1 cellular context compared by ENCODE assay signal in genomic region chr1:166838766-166839599, GRCh38.
TF ChIP-seq lines count a peak whose summit lies in the region.

A gene with protein sequence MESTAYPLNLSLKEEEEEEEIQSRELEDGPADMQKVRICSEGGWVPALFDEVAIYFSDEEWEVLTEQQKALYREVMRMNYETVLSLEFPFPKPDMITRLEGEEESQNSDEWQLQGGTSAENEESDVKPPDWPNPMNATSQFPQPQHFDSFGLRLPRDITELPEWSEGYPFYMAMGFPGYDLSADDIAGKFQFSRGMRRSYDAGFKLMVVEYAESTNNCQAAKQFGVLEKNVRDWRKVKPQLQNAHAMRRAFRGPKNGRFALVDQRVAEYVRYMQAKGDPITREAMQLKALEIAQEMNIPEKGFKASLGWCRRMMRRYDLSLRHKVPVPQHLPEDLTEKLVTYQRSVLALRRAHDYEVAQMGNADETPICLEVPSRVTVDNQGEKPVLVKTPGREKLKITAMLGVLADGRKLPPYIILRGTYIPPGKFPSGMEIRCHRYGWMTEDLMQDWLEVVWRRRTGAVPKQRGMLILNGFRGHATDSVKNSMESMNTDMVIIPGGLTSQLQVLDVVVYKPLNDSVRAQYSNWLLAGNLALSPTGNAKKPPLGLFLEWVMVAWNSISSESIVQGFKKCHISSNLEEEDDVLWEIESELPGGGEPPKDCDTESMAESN (plus strand): TSS chr1:166839475. CDS start chr1:166840957, 1,482 bp downstream.

TF ChIP-seq in K562, 482 proteins besides CTCF, POLR2A, EP300 and RAD21 (continued from another document and continues in another):
- peak; percentile 94 for TF ChIP-seq CCNT2 (IDR thresholded peaks at IDR 0.05; ENCODE audit: borderline replicate concordance, extremely low read depth, insufficient read length, low read depth, low read length)
- no peak for TF ChIP-seq IFI16 (CRISPR knock-in tag; IDR thresholded peaks at IDR 0.05)
- no peak for TF ChIP-seq GTF2E2 (tag; IDR thresholded peaks at IDR 0.05)
- TF ChIP-seq ZNF124 (CRISPR knock-in tag; IDR thresholded peaks at IDR 0.05), result no peak
- no peak for TF ChIP-seq ZNF77 (CRISPR knock-in tag; IDR thresholded peaks at IDR 0.05)
- TF ChIP-seq, protein P1, sequence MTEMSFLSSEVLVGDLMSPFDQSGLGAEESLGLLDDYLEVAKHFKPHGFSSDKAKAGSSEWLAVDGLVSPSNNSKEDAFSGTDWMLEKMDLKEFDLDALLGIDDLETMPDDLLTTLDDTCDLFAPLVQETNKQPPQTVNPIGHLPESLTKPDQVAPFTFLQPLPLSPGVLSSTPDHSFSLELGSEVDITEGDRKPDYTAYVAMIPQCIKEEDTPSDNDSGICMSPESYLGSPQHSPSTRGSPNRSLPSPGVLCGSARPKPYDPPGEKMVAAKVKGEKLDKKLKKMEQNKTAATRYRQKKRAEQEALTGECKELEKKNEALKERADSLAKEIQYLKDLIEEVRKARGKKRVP (CRISPR knock-in tag; IDR thresholded peaks at IDR 0.05), result no peak
- no peak for TF ChIP-seq TSC22D4 (tag; IDR thresholded peaks at IDR 0.05)
- no peak for TF ChIP-seq ZNF785 (CRISPR knock-in tag; IDR thresholded peaks at IDR 0.05)
- no peak; the same call in 1 of the 2 replicates for TF ChIP-seq TOE1 (IDR thresholded peaks at IDR 0.05; ENCODE audit: borderline replicate concordance)
- TF ChIP-seq TOE1 (CRISPR knock-in tag; IDR thresholded peaks at IDR 0.05; ENCODE audit: borderline replicate concordance, low read depth), result no peak
- no peak for TF ChIP-seq ZBTB26 (CRISPR knock-in tag; IDR thresholded peaks at IDR 0.05)
- TF ChIP-seq ZBTB43 (CRISPR knock-in tag; IDR thresholded peaks at IDR 0.05), result no peak
- no peak for TF ChIP-seq ZNF324 (CRISPR knock-in tag; IDR thresholded peaks at IDR 0.05)
- TF ChIP-seq BRF1 (IDR thresholded peaks at IDR 0.05; ENCODE audit: borderline replicate concordance, extremely low read depth, insufficient read length), result no peak
- no peak for TF ChIP-seq ZNF165 (CRISPR knock-in tag; IDR thresholded peaks at IDR 0.05; ENCODE audit: borderline replicate concordance)
- no peak for TF ChIP-seq LEF1 (IDR thresholded peaks at IDR 0.05)
- no peak for TF ChIP-seq ZNF311 (CRISPR knock-in tag; IDR thresholded peaks at IDR 0.05)
- TF ChIP-seq ZC3H8 (IDR thresholded peaks at IDR 0.05), result no peak
- TF ChIP-seq CHCHD3 (CRISPR knock-in tag; IDR thresholded peaks at IDR 0.05), result no peak
- peak; percentile 26 for TF ChIP-seq MEIS2 (IDR thresholded peaks at IDR 0.05; ENCODE audit: partially characterized antibody)
- TF ChIP-seq HDGF (IDR thresholded peaks at IDR 0.05), result no peak
- TF ChIP-seq ZFX (CRISPR knock-in tag; IDR thresholded peaks at IDR 0.05), result peak; percentile 95
- TF ChIP-seq BMI1 (IDR thresholded peaks at IDR 0.05; ENCODE audit: low read length), result no peak
- peak; percentile 38; the same call in 1 of the 2 replicates for TF ChIP-seq HBP1 (CRISPR knock-in tag; IDR thresholded peaks at IDR 0.05)
- TF ChIP-seq EWSR1 (IDR thresholded peaks at IDR 0.05; ENCODE audit: borderline replicate concordance, low read depth, partially characterized antibody), result no peak
- no peak for TF ChIP-seq SP2 (IDR thresholded peaks at IDR 0.05; ENCODE audit: extremely low read depth, low read depth, low read length, poor library complexity, severe bottlenecking)
- no peak for TF ChIP-seq COPS2 (conservative IDR thresholded peaks at IDR 0.05)
- no peak for TF ChIP-seq STAT6 (CRISPR knock-in tag; IDR thresholded peaks at IDR 0.05)
- TF ChIP-seq, protein P2, sequence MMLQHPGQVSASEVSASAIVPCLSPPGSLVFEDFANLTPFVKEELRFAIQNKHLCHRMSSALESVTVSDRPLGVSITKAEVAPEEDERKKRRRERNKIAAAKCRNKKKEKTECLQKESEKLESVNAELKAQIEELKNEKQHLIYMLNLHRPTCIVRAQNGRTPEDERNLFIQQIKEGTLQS (IDR thresholded peaks at IDR 0.05), result no peak
- TF ChIP-seq, protein P2 (CRISPR knock-in tag; conservative IDR thresholded peaks at IDR 0.05), result no peak
- no peak for TF ChIP-seq CREB3 (tag; conservative IDR thresholded peaks at IDR 0.05; ENCODE audit: low read depth)
- TF ChIP-seq, protein P3, sequence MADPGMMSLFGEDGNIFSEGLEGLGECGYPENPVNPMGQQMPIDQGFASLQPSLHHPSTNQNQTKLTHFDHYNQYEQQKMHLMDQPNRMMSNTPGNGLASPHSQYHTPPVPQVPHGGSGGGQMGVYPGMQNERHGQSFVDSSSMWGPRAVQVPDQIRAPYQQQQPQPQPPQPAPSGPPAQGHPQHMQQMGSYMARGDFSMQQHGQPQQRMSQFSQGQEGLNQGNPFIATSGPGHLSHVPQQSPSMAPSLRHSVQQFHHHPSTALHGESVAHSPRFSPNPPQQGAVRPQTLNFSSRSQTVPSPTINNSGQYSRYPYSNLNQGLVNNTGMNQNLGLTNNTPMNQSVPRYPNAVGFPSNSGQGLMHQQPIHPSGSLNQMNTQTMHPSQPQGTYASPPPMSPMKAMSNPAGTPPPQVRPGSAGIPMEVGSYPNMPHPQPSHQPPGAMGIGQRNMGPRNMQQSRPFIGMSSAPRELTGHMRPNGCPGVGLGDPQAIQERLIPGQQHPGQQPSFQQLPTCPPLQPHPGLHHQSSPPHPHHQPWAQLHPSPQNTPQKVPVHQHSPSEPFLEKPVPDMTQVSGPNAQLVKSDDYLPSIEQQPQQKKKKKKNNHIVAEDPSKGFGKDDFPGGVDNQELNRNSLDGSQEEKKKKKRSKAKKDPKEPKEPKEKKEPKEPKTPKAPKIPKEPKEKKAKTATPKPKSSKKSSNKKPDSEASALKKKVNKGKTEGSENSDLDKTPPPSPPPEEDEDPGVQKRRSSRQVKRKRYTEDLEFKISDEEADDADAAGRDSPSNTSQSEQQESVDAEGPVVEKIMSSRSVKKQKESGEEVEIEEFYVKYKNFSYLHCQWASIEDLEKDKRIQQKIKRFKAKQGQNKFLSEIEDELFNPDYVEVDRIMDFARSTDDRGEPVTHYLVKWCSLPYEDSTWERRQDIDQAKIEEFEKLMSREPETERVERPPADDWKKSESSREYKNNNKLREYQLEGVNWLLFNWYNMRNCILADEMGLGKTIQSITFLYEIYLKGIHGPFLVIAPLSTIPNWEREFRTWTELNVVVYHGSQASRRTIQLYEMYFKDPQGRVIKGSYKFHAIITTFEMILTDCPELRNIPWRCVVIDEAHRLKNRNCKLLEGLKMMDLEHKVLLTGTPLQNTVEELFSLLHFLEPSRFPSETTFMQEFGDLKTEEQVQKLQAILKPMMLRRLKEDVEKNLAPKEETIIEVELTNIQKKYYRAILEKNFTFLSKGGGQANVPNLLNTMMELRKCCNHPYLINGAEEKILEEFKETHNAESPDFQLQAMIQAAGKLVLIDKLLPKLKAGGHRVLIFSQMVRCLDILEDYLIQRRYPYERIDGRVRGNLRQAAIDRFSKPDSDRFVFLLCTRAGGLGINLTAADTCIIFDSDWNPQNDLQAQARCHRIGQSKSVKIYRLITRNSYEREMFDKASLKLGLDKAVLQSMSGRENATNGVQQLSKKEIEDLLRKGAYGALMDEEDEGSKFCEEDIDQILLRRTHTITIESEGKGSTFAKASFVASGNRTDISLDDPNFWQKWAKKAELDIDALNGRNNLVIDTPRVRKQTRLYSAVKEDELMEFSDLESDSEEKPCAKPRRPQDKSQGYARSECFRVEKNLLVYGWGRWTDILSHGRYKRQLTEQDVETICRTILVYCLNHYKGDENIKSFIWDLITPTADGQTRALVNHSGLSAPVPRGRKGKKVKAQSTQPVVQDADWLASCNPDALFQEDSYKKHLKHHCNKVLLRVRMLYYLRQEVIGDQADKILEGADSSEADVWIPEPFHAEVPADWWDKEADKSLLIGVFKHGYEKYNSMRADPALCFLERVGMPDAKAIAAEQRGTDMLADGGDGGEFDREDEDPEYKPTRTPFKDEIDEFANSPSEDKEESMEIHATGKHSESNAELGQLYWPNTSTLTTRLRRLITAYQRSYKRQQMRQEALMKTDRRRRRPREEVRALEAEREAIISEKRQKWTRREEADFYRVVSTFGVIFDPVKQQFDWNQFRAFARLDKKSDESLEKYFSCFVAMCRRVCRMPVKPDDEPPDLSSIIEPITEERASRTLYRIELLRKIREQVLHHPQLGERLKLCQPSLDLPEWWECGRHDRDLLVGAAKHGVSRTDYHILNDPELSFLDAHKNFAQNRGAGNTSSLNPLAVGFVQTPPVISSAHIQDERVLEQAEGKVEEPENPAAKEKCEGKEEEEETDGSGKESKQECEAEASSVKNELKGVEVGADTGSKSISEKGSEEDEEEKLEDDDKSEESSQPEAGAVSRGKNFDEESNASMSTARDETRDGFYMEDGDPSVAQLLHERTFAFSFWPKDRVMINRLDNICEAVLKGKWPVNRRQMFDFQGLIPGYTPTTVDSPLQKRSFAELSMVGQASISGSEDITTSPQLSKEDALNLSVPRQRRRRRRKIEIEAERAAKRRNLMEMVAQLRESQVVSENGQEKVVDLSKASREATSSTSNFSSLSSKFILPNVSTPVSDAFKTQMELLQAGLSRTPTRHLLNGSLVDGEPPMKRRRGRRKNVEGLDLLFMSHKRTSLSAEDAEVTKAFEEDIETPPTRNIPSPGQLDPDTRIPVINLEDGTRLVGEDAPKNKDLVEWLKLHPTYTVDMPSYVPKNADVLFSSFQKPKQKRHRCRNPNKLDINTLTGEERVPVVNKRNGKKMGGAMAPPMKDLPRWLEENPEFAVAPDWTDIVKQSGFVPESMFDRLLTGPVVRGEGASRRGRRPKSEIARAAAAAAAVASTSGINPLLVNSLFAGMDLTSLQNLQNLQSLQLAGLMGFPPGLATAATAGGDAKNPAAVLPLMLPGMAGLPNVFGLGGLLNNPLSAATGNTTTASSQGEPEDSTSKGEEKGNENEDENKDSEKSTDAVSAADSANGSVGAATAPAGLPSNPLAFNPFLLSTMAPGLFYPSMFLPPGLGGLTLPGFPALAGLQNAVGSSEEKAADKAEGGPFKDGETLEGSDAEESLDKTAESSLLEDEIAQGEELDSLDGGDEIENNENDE (IDR thresholded peaks at IDR 0.05; ENCODE audit: low read depth, low read length), result no peak
- peak; percentile 67 for TF ChIP-seq BHLHE40 (IDR thresholded peaks at IDR 0.05; ENCODE audit: low read length)
- peak; percentile 76; the same call in 1 of the 2 replicates for TF ChIP-seq ZNF583 (CRISPR knock-in tag; IDR thresholded peaks at IDR 0.05)
